Comparison of ENCODE assay signal across 8 cellular contexts in genomic region chr5:170267431-170268152, GRCh38. TPM values are rescaled to one million over a fixed set of nuclear protein-coding genes. Genes with fewer than 3 reads are reported as not detected.
DNase-seq lines count a peak whose midpoint lies in the region; ATAC-seq and TF ChIP-seq lines count a peak whose summit lies in the region.

No MANE protein-coding gene starts in this region.

- no peaks in the 10 kb centered on the region for H3K27me3 Mint-ChIP-seq in activated CD4-positive, alpha-beta memory T cell treated with anti-CD3 and anti-CD28 coated beads for 36 hours

- H3K4me3 Mint-ChIP-seq in activated CD4-positive, alpha-beta memory T cell treated with anti-CD3 and anti-CD28 coated beads for 36 hours = peak overlapping the region; percentile 60

- H3K27ac Mint-ChIP-seq in activated CD4-positive, alpha-beta memory T cell treated with anti-CD3 and anti-CD28 coated beads for 36 hours = peak overlapping the region; percentile 85

- H3K36me3 Mint-ChIP-seq in activated CD4-positive, alpha-beta memory T cell treated with anti-CD3 and anti-CD28 coated beads for 36 hours = peaks cover 85% of the 10 kb centered on the region

- intact Hi-C loops in activated CD4-positive, alpha-beta memory T cell treated with anti-CD3 and anti-CD28 coated beads for 36 hours (cut with micrococcal nuclease) = loop anchor here (1.0 to 2.0 kb wide), 6 partner anchors 11 to 72 kb away; no protein-coding TSS in a partner anchor

- peaks cover 87% of the 10 kb centered on the region for H3K4me1 Mint-ChIP-seq in activated CD4-positive, alpha-beta memory T cell treated with anti-CD3 and anti-CD28 coated beads for 36 hours (ENCODE audit: low read depth)

- peak; percentile 95 for ATAC-seq in GM18868 (IDR thresholded peaks at IDR 0.05; ENCODE audit: unreplicated experiment)
- peak; percentile 72 for ATAC-seq in HG03139 (IDR thresholded peaks at IDR 0.05; ENCODE audit: unreplicated experiment)

- no peaks in the 10 kb centered on the region for H3K9me3 Mint-ChIP-seq in activated CD4-positive, alpha-beta memory T cell treated with anti-CD3 and anti-CD28 coated beads for 36 hours

- POLR2A ChIA-PET in activated CD4-positive, alpha-beta memory T cell treated with anti-CD3 and anti-CD28 coated beads for 36 hours (lab: Charles Lee) = interaction anchor here (0.9 to 7.7 kb wide), 8 partner anchors 10 to 71 kb away, joined by 3 to 113 read pairs (median 8); partner anchors contain the start of gene LCP2

- DNase-seq in AG09319 (ENCODE audit: extremely low read depth, low read depth) (peak; percentile 27), NCI-H526 treated with DMSO at 0.1 percent for 48 hours (lab: John Stamatoyannopoulos, UW) (peak; percentile 65), middle frontal gyrus (ENCODE audit: extremely low spot score, low spot score) (peak; percentile 76)
- peak; percentile 87 for DNase-seq in activated CD4-positive, alpha-beta memory T cell treated with anti-CD3 and anti-CD28 coated beads for 36 hours
- DNase-seq in effector CD4-positive, alpha-beta T cell = peak; percentile 77
- DNase-seq in stimulated activated CD8-positive, alpha-beta memory T cell treated with anti-CD3 and anti-CD28 coated beads, Interleukin-4, amount 100 ng/mL, for 24 hours (ENCODE audit: low read depth) = peak; percentile 65

- peak; percentile 91 for TF ChIP-seq CTCF in AG09319 (IDR thresholded peaks at IDR 0.05; ENCODE audit: low read depth, low read length)

- CTCF ChIA-PET in activated CD4-positive, alpha-beta memory T cell treated with anti-CD3 and anti-CD28 coated beads for 36 hours (lab: Charles Lee) = interaction anchor here (0.8 to 14.1 kb wide), 19 partner anchors 9 to 159 kb away, joined by 3 to 290 read pairs (median 6); partner anchors contain the start of gene LCP2

RNA-seq across cellular contexts. Expression of gene LCP2, which starts 30.0 kb away (rescaled TPM):
- total RNA-seq in activated CD4-positive, alpha-beta memory T cell treated with anti-CD3 and anti-CD28 coated beads for 36 hours = 100 to 1,000 TPM; 212 to 213 TPM

RNA-seq across cellular contexts. Expression of gene C5orf58, which starts 34.8 kb away (rescaled TPM):
- not detected for total RNA-seq in activated CD4-positive, alpha-beta memory T cell treated with anti-CD3 and anti-CD28 coated beads for 36 hours

Comparison
In these comparisons a context has a peak if more than half of its experiments do, and no peak if none do; other contexts are left out.
1. Peak in every context shown above with its lines: DNase-seq and ATAC-seq.
2. DNase-seq: peak in every context shown above with its lines; median percentile 87 in activated CD4-positive, alpha-beta memory T cell treated with anti-CD3 and anti-CD28 coated beads for 36 hours; 77 in effector CD4-positive, alpha-beta T cell; 76 in middle frontal gyrus; 65 in NCI-H526 treated with DMSO at 0.1 percent for 48 hours; 65 in stimulated activated CD8-positive, alpha-beta memory T cell treated with anti-CD3 and anti-CD28 coated beads, Interleukin-4, amount 100 ng/mL, for 24 hours; 27 in AG09319.